1 cellular context compared by ENCODE assay signal in the genomic region with DNA sequence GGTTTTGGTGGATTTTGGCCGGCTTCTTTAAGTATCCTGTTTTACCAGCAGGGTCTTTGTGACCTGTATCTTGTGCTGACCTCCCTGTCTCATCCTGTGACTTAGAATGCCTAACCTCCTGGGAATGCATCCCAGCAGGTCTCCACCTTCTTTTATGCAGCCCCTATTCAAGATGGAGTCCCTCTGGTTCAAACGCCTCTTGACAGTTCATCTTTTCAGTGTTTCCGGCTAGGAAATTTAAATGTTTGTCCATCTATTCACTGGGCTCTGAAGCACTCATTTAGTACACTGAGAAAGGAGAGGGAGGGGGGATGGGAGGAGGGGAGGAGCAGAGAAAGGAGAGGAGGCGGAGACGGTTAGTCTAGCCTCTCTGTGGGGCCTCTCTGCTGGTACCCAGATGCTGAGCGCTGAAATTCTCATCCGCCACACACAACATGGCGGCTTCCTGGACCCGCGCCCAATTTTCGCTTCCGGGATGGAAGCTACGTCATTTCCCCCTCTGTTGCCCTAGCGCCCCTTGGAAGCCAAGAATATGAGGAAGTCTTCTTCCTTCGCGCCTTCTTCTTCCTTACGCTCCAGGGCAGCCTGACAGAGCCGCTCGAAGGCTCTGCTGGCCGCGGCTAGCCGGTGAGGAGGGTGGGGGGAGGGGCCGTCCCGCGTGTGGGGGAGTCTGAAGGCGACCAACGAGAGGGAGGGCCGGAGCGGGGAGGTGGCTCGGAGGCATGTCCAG.
TF ChIP-seq lines count a peak whose summit lies in the region.

No MANE protein-coding gene starts in this region.

TF ChIP-seq in GM12878, 131 proteins besides CTCF, POLR2A, EP300 and RAD21 (continued from another document):
- TF ChIP-seq ZBTB33 (IDR thresholded peaks at IDR 0.05) (no peak), CHD1 (IDR thresholded peaks at IDR 0.05; ENCODE audit: low read depth, low read length) (no peak), STAT3 (IDR thresholded peaks at IDR 0.05; ENCODE audit: low read depth, low read length) (no peak), SREBF1 (IDR thresholded peaks at IDR 0.05; ENCODE audit: low read length) (no peak), POLR2AphosphoS2 (IDR thresholded peaks at IDR 0.05; ENCODE audit: low read depth, low read length) (no peak), DPF2 (IDR thresholded peaks at IDR 0.05) (no peak), GATAD2B (conservative IDR thresholded peaks at IDR 0.05; ENCODE audit: low read depth) (no peak), ZNF217 (IDR thresholded peaks at IDR 0.05) (no peak), REST (IDR thresholded peaks at IDR 0.05; ENCODE audit: low read depth, low read length) (no peak), ZNF384 (IDR thresholded peaks at IDR 0.05; ENCODE audit: borderline replicate concordance, low read depth, low read length) (no peak), NFIC (IDR thresholded peaks at IDR 0.05; ENCODE audit: low read depth, low read length) (no peak)
- TF ChIP-seq, protein P1, sequence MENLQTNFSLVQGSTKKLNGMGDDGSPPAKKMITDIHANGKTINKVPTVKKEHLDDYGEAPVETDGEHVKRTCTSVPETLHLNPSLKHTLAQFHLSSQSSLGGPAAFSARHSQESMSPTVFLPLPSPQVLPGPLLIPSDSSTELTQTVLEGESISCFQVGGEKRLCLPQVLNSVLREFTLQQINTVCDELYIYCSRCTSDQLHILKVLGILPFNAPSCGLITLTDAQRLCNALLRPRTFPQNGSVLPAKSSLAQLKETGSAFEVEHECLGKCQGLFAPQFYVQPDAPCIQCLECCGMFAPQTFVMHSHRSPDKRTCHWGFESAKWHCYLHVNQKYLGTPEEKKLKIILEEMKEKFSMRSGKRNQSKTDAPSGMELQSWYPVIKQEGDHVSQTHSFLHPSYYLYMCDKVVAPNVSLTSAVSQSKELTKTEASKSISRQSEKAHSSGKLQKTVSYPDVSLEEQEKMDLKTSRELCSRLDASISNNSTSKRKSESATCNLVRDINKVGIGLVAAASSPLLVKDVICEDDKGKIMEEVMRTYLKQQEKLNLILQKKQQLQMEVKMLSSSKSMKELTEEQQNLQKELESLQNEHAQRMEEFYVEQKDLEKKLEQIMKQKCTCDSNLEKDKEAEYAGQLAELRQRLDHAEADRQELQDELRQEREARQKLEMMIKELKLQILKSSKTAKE (IDR thresholded peaks at IDR 0.05; ENCODE audit: low read depth, poor library complexity, severe bottlenecking): no peak
